9 cellular contexts compared by ENCODE assay signal in the genomic region with DNA sequence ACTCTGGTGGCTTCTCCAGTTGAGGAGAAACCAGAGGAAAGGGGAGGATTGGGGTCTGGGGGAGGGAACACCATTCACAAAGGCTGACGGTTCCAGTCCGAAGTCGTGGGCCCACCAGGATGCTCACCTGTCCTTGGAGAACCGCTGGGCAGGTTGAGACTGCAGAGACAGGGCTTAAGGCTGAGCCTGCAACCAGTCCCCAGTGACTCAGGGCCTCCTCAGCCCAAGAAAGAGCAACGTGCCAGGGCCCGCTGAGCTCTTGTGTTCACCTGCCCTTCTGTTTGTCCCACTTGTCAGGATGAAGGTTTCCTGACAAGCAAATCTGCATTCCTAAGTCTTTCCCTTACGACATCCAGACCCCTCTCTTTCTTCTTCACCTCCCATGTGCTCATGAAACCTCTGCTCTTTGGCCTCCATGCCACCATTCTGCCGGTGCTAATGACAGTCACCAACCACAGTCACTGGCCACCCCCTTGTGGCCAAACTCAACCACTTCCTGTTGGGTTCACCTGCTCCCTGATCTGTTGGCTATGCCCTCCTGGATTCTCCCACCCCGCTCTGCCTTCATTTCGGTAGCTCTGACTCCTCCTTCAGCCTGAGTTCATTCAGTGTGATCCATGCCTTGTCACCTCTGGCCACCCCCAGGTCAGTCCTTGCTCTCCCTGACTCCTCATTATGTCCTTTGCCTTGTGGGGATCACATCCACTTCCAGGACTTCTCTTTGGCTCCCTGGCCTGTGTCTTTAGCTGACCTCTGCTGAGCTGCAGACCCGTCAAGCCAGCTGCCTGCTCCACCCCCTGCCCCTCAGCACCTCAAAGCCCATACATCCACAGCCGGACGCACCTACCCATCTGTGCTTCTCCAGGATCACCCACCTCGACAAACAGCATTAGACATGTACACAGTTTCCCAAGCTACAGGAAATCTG. TPM values are rescaled to one million over a fixed set of nuclear protein-coding genes. Genes with fewer than 3 reads are reported as not detected.
DNase-seq lines count a peak whose midpoint lies in the region; ATAC-seq and TF ChIP-seq lines count a peak whose summit lies in the region.
"Had no signal": no experiment of that assay in that cellular context is flagged by ENCODE, and none has a peak within 500 bp of the region (broad histone marks: within the 10 kb centered on the region; RNA-seq: fewer than 3 reads in every experiment).

No MANE protein-coding gene starts in this region.

- H3T11ph ChIP-seq in H9 (ENCODE audit: low read length), result no peak overlapping the region

- DNase-seq in GM12864 (ENCODE audit: low read depth) (no peak), H9 (peak; percentile 69), RKO (ENCODE audit: low spot score) (peak; percentile 25), GM19240 (ENCODE audit: insufficient read length, low spot score) (no peak), NCI-H1436 treated with DMSO at 0.1 percent for 48 hours (lab: John Stamatoyannopoulos, UW) (no peak)
- DNase-seq in stimulated activated CD4-positive, alpha-beta T cell treated with anti-CD3 and anti-CD28 coated beads, Interleukin-4, amount 100 ng/mL, for 4 hours, result no peak
- DNase-seq: NCI-H2171 treated with DMSO at 0.1 percent for 48 hours had no signal

- H2BK120ac ChIP-seq in H9 (ENCODE audit: low read depth, low read length, poor library complexity, severe bottlenecking), result no peak overlapping the region

- H3K27me3 Mint-ChIP-seq in H9 (ENCODE audit: low read depth), result peaks cover 39% of the 10 kb centered on the region

- no peak overlapping the region for H3K4me3 Mint-ChIP-seq in H9

- no peaks in the 10 kb centered on the region for H3K36me3 ChIP-seq in liver (ENCODE audit: control insufficient read depth in 4 of 4, insufficient read depth in 3 of 4, low read depth in 1 of 4, low read length in 3 of 4)

- no peak for ATAC-seq in HG03457 (IDR thresholded peaks at IDR 0.05; ENCODE audit: unreplicated experiment)

- H2BK15ac ChIP-seq in H9 (ENCODE audit: low read depth, low read length), result no peak overlapping the region

- no peaks in the 10 kb centered on the region; the same call in 1 of the 2 replicates for H3K4me1 ChIP-seq in H9 (ENCODE audit: insufficient read depth, low read length)
- no peaks in the 10 kb centered on the region for H3K4me1 ChIP-seq in liver (ENCODE audit: control insufficient read depth in 4 of 4, insufficient read depth in 4 of 4, low read length in 3 of 4)

- no peak overlapping the region for H3K56ac ChIP-seq in H9 (ENCODE audit: insufficient read length, low read depth, low read length)

- H3K18ac ChIP-seq in H9 (ENCODE audit: insufficient read length, low read depth, low read length), result no peak overlapping the region

- no peak overlapping the region for H2BK12ac ChIP-seq in H9 (ENCODE audit: insufficient read length, low read depth, low read length)

- TF ChIP-seq RAD21 in liver (IDR thresholded peaks at IDR 0.05), result peak; percentile 64 to 78

- no peak overlapping the region for H3K27ac Mint-ChIP-seq in H9

- H3K23me2 ChIP-seq in H9 (ENCODE audit: insufficient read length, low read depth, low read length, poor library complexity, severe bottlenecking), result no peaks in the 10 kb centered on the region

- no peak overlapping the region for H4K8ac ChIP-seq in H9 (replicated peaks; ENCODE audit: insufficient read length, low read depth, low read length)

- H3K14ac ChIP-seq in H9 (ENCODE audit: insufficient read depth, low read length), result no peak overlapping the region

- TF ChIP-seq CTCF in GM12864 (IDR thresholded peaks at IDR 0.05; ENCODE audit: low read depth, low read length, missing control alignments) (peak; percentile 46), H9 (conservative IDR thresholded peaks at IDR 0.05) (peak; percentile 71), liver (IDR thresholded peaks at IDR 0.05; ENCODE audit: low read depth, low read length, missing input control) (peak; percentile 37)

- no peaks in the 10 kb centered on the region for H3K79me2 ChIP-seq in H9 (ENCODE audit: insufficient read depth, low read length)

- no peak overlapping the region for H2BK5ac ChIP-seq in H9 (ENCODE audit: insufficient read length, low read length)

- no peak overlapping the region for H4K5ac ChIP-seq in H9 (ENCODE audit: insufficient read length, low read depth, low read length)

- no peak overlapping the region for H3K4ac ChIP-seq in H9 (ENCODE audit: low read depth, low read length)

- no peaks in the 10 kb centered on the region for H3K9me3 Mint-ChIP-seq in H9

- H4K91ac ChIP-seq in H9 (ENCODE audit: insufficient read length, low read depth, low read length), result no peak overlapping the region

- WGBS in H9 (ENCODE audit: extremely low coverage, insufficient read length, low lambda C conversion rate), result no CpG with 5 or more reads among the region's 14 CpGs
- 82% methylated on average over 14 of the region's 14 CpGs for whole genome bisulfite sequencing in liver

- H3K79me1 ChIP-seq in H9 (ENCODE audit: insufficient read depth, low read depth, low read length, poor library complexity, severe bottlenecking), result no peaks in the 10 kb centered on the region

- H3K4me1 Mint-ChIP-seq in H9, result peaks cover 25 to 39% of the 10 kb centered on the region in 2 experiments

- H2AK5ac ChIP-seq in H9 (ENCODE audit: insufficient read length, low read length), result no peak overlapping the region

- H3K36me3 Mint-ChIP-seq in H9 (ENCODE audit: insufficient read depth in 1 of 3, low read depth in 3 of 3), result peaks cover 4 to 6% (median 5%) of the 10 kb centered on the region in 3 experiments; a peak in 5 of 7 replicates

- no peak overlapping the region for H2AFZ ChIP-seq in H9 (ENCODE audit: low read length)

- no peak overlapping the region for H2BK20ac ChIP-seq in H9 (ENCODE audit: low read depth, low read length, poor library complexity, severe bottlenecking)

- H3K9ac ChIP-seq in H9 (ENCODE audit: extremely low read depth, insufficient read length, low read length), result no peak overlapping the region
- H3K9ac ChIP-seq in liver (ENCODE audit: low read depth in 1 of 2, low read length in 2 of 2), result no peak overlapping the region

- H3K27me3 ChIP-seq in H9 (ENCODE audit: insufficient read depth, low read length), result no peaks in the 10 kb centered on the region; the same call in 1 of the 2 replicates
- no peaks in the 10 kb centered on the region for H3K27me3 ChIP-seq in liver (ENCODE audit: control insufficient read depth in 4 of 4, insufficient read depth in 4 of 4, low read length in 3 of 4)

- no peaks in the 10 kb centered on the region for H3K9me3 ChIP-seq in H9 (ENCODE audit: control insufficient read depth, low read depth, low read length)
- H3K9me3 ChIP-seq in liver (ENCODE audit: control insufficient read depth in 4 of 4, low read length in 3 of 4), result no peaks in the 10 kb centered on the region

- no peak overlapping the region for H3K4me3 ChIP-seq in GM12864 (ENCODE audit: low read depth, low read length)
- H3K4me3 ChIP-seq in liver (ENCODE audit: low read depth in 1 of 3, low read length in 3 of 3), result no peak overlapping the region

- H4K20me1 ChIP-seq in H9 (ENCODE audit: control insufficient read depth, insufficient read depth, insufficient read length), result no peaks in the 10 kb centered on the region

- H3K4me2 ChIP-seq in H9 (ENCODE audit: insufficient read depth, insufficient read length, low read length), result no peak overlapping the region

- no peak overlapping the region for H3K27ac ChIP-seq in H9 (ENCODE audit: insufficient read length, low read depth, low read length)
- H3K27ac ChIP-seq in liver (ENCODE audit: low read depth in 1 of 2, low read length in 2 of 2), result no peak overlapping the region

- no peak overlapping the region for H3K23ac ChIP-seq in H9 (ENCODE audit: insufficient read length, low read depth, low read length)

TF ChIP-seq in liver, 16 proteins besides CTCF, POLR2A, EP300 and RAD21:
- TF ChIP-seq, protein P1, sequence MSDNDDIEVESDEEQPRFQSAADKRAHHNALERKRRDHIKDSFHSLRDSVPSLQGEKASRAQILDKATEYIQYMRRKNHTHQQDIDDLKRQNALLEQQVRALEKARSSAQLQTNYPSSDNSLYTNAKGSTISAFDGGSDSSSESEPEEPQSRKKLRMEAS (IDR thresholded peaks at IDR 0.05), result no peak
- TF ChIP-seq SP1 (IDR thresholded peaks at IDR 0.05) (no peak), FOXA2 (IDR thresholded peaks at IDR 0.05) (no peak), GABPA (IDR thresholded peaks at IDR 0.05 in 1 of 2, conservative IDR thresholded peaks at IDR 0.05 in 1 of 2) (no peak), NR2F2 (IDR thresholded peaks at IDR 0.05) (no peak), HNF4G (IDR thresholded peaks at IDR 0.05) (no peak), TAF1 (conservative IDR thresholded peaks at IDR 0.05) (no peak), YY1 (IDR thresholded peaks at IDR 0.05) (no peak), FOXA1 (IDR thresholded peaks at IDR 0.05) (no peak)
- TF ChIP-seq, protein P2, sequence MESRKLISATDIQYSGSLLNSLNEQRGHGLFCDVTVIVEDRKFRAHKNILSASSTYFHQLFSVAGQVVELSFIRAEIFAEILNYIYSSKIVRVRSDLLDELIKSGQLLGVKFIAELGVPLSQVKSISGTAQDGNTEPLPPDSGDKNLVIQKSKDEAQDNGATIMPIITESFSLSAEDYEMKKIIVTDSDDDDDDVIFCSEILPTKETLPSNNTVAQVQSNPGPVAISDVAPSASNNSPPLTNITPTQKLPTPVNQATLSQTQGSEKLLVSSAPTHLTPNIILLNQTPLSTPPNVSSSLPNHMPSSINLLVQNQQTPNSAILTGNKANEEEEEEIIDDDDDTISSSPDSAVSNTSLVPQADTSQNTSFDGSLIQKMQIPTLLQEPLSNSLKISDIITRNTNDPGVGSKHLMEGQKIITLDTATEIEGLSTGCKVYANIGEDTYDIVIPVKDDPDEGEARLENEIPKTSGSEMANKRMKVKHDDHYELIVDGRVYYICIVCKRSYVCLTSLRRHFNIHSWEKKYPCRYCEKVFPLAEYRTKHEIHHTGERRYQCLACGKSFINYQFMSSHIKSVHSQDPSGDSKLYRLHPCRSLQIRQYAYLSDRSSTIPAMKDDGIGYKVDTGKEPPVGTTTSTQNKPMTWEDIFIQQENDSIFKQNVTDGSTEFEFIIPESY (IDR thresholded peaks at IDR 0.05), result no peak

RNA-seq across cellular contexts. Expression of a gene that starts 17.6 kb away (rescaled TPM):
- 0.64 and 0.72 TPM in 2 replicates for total RNA-seq in H9 (2021)
- under 1 TPM in 1 of 2 donors, not detected in 1; 0.08 TPM for total RNA-seq in liver
- under 1 TPM; 0.06 to 0.18 TPM for polyA plus RNA-seq in liver

RNA-seq across cellular contexts. Expression of a gene that starts 47.7 kb away (rescaled TPM):
- 7.3 and 7.6 TPM in 2 replicates for total RNA-seq in H9 (2021)
- total RNA-seq in liver, result 10 to 100 TPM; 13.6 to 56.3 TPM
- 10 to 100 TPM; 49.9 to 60.8 TPM for polyA plus RNA-seq in liver

Comparison
In these comparisons a context has a peak if more than half of its experiments do, and no peak if none do; other contexts are left out.
1. DNase-seq: peak in H9 (single experiment) and RKO (single experiment); none in GM12864 (single experiment), stimulated activated CD4-positive, alpha-beta T cell treated with anti-CD3 and anti-CD28 coated beads, Interleukin-4, amount 100 ng/mL, for 4 hours (0 of 2), GM19240 (single experiment) and NCI-H1436 treated with DMSO at 0.1 percent for 48 hours (single experiment).
2. Peak in every context shown above with its lines, with median percentiles within 50 percentile points of each other: CTCF ChIP-seq.